ENCODE assay signal across 33 cellular contexts in the genomic region with DNA sequence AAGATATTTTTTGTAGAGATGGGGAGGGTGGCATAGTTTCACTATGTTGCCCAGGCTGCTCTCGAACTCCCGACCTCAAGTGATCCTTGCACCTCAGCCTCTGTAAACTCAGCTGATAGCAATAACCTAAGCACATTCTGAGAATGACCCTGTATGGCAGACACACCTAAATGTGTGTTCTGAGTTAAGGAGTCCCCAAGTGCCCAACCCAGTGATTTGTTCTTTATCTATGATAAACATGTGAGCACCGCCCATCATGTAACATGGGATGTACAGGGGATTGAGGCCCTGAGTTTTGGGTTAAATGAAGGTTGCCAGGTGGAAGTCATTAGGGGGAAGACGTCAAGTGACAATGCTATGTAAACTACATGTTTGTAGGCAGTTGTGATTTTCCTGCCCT.
"Had no signal": no experiment of that assay in that cellular context is flagged by ENCODE, and none has a peak within 500 bp of the region (broad histone marks: within the 10 kb centered on the region; RNA-seq: fewer than 3 reads in every experiment).

No MANE protein-coding gene starts in this region.

- H3K9me3 ChIP-seq: adrenal gland, body of pancreas, breast epithelium, Peyer's patch, SJSA1, SK-N-SH had no signal

- FAIRE-seq: astrocyte, TTC549 had no signal

- DNase-seq: activated CD4-positive, alpha-beta T cell treated with anti-CD3 and anti-CD28 coated beads for 36 hours; activated CD4-positive, alpha-beta T cell treated with anti-CD3 and anti-CD28 coated beads, Interleukin-2, amount 10 ng/mL, durations not matched to agents 7 days and 5 days; activated CD4-positive, alpha-beta T cell treated with anti-CD3 and anti-CD28 coated beads, Interleukin-2, amount 50 U/mL, for 48 hours; activated CD8-positive, alpha-beta T cell treated with anti-CD3 and anti-CD28 coated beads, Interleukin-2, amount 10 ng/mL, durations not matched to agents 7 days and 5 days; activated gamma-delta T cell treated with Interleukin-2 at 50 U/mL for 16 hours; activated naive CD4-positive, alpha-beta T cell treated with anti-CD3 and anti-CD28 coated beads for 36 hours; activated T-cell treated with anti-CD3 and anti-CD28 coated beads, Interleukin-2, amount 50 U/mL, for 24 hours; adrenal gland; body of pancreas; cerebellar nuclear complex; Karpas-422; NCI-H1048; NCI-H1105 treated with DMSO at 0.1 percent for 48 hours; NCI-H1436 treated with DMSO at 0.1 percent for 48 hours; NCI-H1694 treated with DMSO at 0.1 percent for 48 hours; NCI-H2029; NCI-H2171; NCI-H510A; NCI-H526; NCI-H748 treated with DMSO at 0.1 percent for 48 hours; NK-92 treated with Interleukin-12 subunit alpha and Interleukin-12 subunit beta, amount 100 ng/mL, for 24 hours; PC-3; Peyer's patch; RPMI8226; SHP77 treated with DMSO at 0.1 percent for 48 hours; SK-N-SH had no signal

- H3K4me1 ChIP-seq: breast epithelium had no signal

- H3K4me3 ChIP-seq: adrenal gland, body of pancreas, breast epithelium, Peyer's patch, SJSA1 had no signal

- H3K27ac ChIP-seq: adrenal gland, body of pancreas, breast epithelium, Peyer's patch, SJSA1 had no signal

- ATAC-seq: activated CD4-positive, alpha-beta T cell treated with anti-CD3 and anti-CD28 coated beads for 36 hours; activated CD4-positive, CD25-positive, alpha-beta regulatory T cell treated with anti-CD3 and anti-CD28 coated beads, Interleukin-2, amount 50 U/mL, for 24 hours; activated CD8-positive, alpha-beta T cell treated with anti-CD3 and anti-CD28 coated beads, Interleukin-2, amount 10 ng/mL, durations not matched to agents 7 days and 5 days; activated naive CD4-positive, alpha-beta T cell treated with anti-CD3 and anti-CD28 coated beads, Interleukin-2, amount 50 U/mL, for 72 hours; body of pancreas; PC-3; WTC11 had no signal

- H3K27me3 ChIP-seq: adrenal gland, body of pancreas, breast epithelium, Peyer's patch, SJSA1 had no signal

- H3K36me3 ChIP-seq: adrenal gland, breast epithelium, Peyer's patch had no signal
